ENCODE assay signal across 8 cellular contexts in the genomic region with DNA sequence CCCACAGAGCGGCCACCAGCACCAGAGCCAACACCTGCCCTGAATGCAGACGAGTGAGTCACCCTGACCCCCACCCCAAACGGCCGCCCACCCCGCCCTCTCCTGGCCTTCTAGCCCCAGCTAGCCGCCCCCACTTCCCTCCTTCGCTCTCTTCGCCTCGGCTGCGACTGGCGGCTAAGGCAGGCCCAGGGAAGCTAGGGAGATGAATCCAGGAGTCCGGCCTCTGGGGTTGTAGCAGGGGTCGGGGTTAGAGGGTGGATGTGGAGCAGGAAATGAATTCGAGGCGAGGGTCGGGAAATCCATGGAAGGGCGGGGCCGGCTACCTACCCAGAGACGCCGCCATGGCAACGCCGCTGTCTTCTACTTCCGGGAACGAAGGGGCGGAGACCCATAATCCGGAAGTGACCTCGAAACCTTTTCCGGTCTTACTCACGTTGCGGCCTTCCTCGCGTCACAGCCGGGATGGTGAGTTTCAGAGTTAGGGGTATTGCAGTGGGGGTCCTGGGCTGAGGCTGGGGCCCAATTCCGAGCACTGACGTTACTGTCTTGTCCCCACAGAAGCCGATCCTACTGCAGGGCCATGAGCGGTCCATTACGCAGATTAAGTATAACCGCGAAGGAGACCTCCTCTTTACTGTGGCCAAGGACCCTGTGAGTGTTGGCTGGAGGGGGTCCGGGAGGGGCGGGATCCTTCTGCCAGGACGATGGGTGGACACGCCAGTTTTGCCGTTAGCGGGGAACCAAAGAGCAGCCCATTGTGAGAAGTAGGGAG. TPM values are rescaled to one million over a fixed set of nuclear protein-coding genes. Genes with fewer than 3 reads are reported as not detected.
A peak's percentile ranks its signal among the peaks of the same experiment; 100 is the strongest.
DNase-seq lines count a peak whose midpoint lies in the region; ATAC-seq, FAIRE-seq and TF ChIP-seq lines count a peak whose summit lies in the region.

A gene (plus strand): TSS at position 428 of the 772 bp plus-strand sequence. CDS start 35 bp downstream, at position 463.
A gene (minus strand): TSS at position 374 of the 772 bp plus-strand sequence. CDS start 31 bp downstream, at position 343.

- CTCF ChIA-PET in activated CD4-positive, alpha-beta T cell treated with anti-CD3 and anti-CD28 coated beads for 36 hours (lab: Charles Lee) = interaction anchor here (1.1 to 2.8 kb wide), 2 partner anchors 25 to 180 kb away, joined by 3 to 18 read pairs; a partner anchor contains a TSS

- H3K27ac ChIP-seq in kidney (ENCODE audit: low read depth in 2 of 2, low read length in 2 of 2) = peak within 1 kb of the TSS; percentile 92 to 95

- H3K4me1 ChIP-seq in kidney (ENCODE audit: control insufficient read depth in 1 of 2, insufficient read depth in 1 of 2, low read depth in 1 of 2, low read length in 2 of 2) = peaks cover 22 to 28% of the 10 kb centered on the region in 2 donors

- H3K4me3 Mint-ChIP-seq in activated CD4-positive, alpha-beta T cell treated with anti-CD3 and anti-CD28 coated beads for 36 hours = peak within 1 kb of the TSS; percentile 96
- peak within 1 kb of the TSS; percentile 95 for H3K4me3 Mint-ChIP-seq in chondrocyte (ENCODE audit: unreplicated experiment)

- peak within 1 kb of the TSS; percentile 97 for H3K27ac Mint-ChIP-seq in activated CD4-positive, alpha-beta T cell treated with anti-CD3 and anti-CD28 coated beads for 36 hours
- peak within 1 kb of the TSS; percentile 95 for H3K27ac Mint-ChIP-seq in chondrocyte (ENCODE audit: unreplicated experiment)

- H3K36me3 ChIP-seq in kidney (ENCODE audit: control insufficient read depth in 1 of 2, insufficient read depth in 2 of 2, low read length in 2 of 2) = peaks cover 18% of the 10 kb centered on the region in 2 donors

- peaks cover 29% of the 10 kb centered on the region for H3K4me1 Mint-ChIP-seq in activated CD4-positive, alpha-beta T cell treated with anti-CD3 and anti-CD28 coated beads for 36 hours
- H3K4me1 Mint-ChIP-seq in chondrocyte (ENCODE audit: low read depth) = peaks cover 34% of the 10 kb centered on the region

- H3K9me3 Mint-ChIP-seq in activated CD4-positive, alpha-beta T cell treated with anti-CD3 and anti-CD28 coated beads for 36 hours (ENCODE audit: low read depth) = no peaks in the 10 kb centered on the region
- no peaks in the 10 kb centered on the region for H3K9me3 Mint-ChIP-seq in chondrocyte (ENCODE audit: low read depth)

- ATAC-seq in GM19035 (IDR thresholded peaks at IDR 0.05; ENCODE audit: unreplicated experiment) = peak; percentile 93
- ATAC-seq in HG03354 (IDR thresholded peaks at IDR 0.05; ENCODE audit: poor library complexity, severe bottlenecking, unreplicated experiment) = peak; percentile 96
- peak; percentile 95 for ATAC-seq in activated CD4-positive, alpha-beta T cell treated with anti-CD3 and anti-CD28 coated beads for 36 hours

- H3K9ac ChIP-seq in kidney (ENCODE audit: low read length in 2 of 2) = peak within 1 kb of the TSS; percentile 94 to 97

- H3K27me3 Mint-ChIP-seq in activated CD4-positive, alpha-beta T cell treated with anti-CD3 and anti-CD28 coated beads for 36 hours = no peaks in the 10 kb centered on the region
- H3K27me3 Mint-ChIP-seq in chondrocyte (ENCODE audit: low read depth) = no peaks in the 10 kb centered on the region

- H3K9me3 ChIP-seq in kidney (ENCODE audit: control insufficient read depth in 1 of 2, low read length in 2 of 2) = no peaks in the 10 kb centered on the region

- TF ChIP-seq CTCF in chondrocyte (IDR thresholded peaks at IDR 0.05) = no peak
- TF ChIP-seq CTCF in kidney (IDR thresholded peaks at IDR 0.05; ENCODE audit: borderline replicate concordance, extremely low read depth, insufficient read depth) = no peak

- H3K36me3 Mint-ChIP-seq in activated CD4-positive, alpha-beta T cell treated with anti-CD3 and anti-CD28 coated beads for 36 hours (ENCODE audit: low read depth) = peaks cover 22% of the 10 kb centered on the region
- peaks cover 13% of the 10 kb centered on the region for H3K36me3 Mint-ChIP-seq in chondrocyte (ENCODE audit: low read depth)

- peak; percentile 37 for FAIRE-seq in kidney (lab: Jason Lieb, UNC)

- DNase-seq in AG08396 (ENCODE audit: low spot score) (peak; percentile 92), NCI-H510A (lab: John Stamatoyannopoulos, UW) (peak; percentile 84), chondrocyte (ENCODE audit: low spot score) (no peak), kidney (peak; percentile 96)
- DNase-seq in activated CD4-positive, alpha-beta T cell treated with anti-CD3 and anti-CD28 coated beads for 36 hours = peak; percentile 95
- DNase-seq in stimulated activated CD4-positive, alpha-beta T cell treated with anti-CD3 and anti-CD28 coated beads, Interleukin-15, amount 100 ng/mL, for 24 hours = peak; percentile 94

- peak within 1 kb of the TSS; percentile 97 to 99 for H3K4me3 ChIP-seq in kidney (ENCODE audit: low read length in 2 of 2)

- intact Hi-C loops in activated CD4-positive, alpha-beta T cell treated with anti-CD3 and anti-CD28 coated beads for 36 hours (cut with DNase I, micrococcal nuclease) = loop anchor here (1.0 to 5.0 kb wide), 17 partner anchors 17 to 595 kb away; a partner anchor contains a TSS
- intact Hi-C loops in kidney (cut with DNase I) = no loop called here

- POLR2A ChIA-PET in activated CD4-positive, alpha-beta T cell treated with anti-CD3 and anti-CD28 coated beads for 36 hours (lab: Charles Lee) = interaction anchor here (0.5 to 1.7 kb wide), 5 partner anchors 18 to 164 kb away, joined by 3 to 4 read pairs (median 3); a partner anchor contains a TSS

RNA-seq across cellular contexts. Expression of the first gene that starts in this region (rescaled TPM):
- 100 to 1,000 TPM; 299 to 349 TPM for total RNA-seq in activated CD4-positive, alpha-beta T cell treated with anti-CD3 and anti-CD28 coated beads for 36 hours
- total RNA-seq in chondrocyte = 120 to 142 TPM (median 131 TPM) in 3 replicates
- total RNA-seq in kidney = 132 TPM
- polyA plus RNA-seq in kidney (ENCODE audit: insufficient read depth, low read depth, low replicate concordance) = 178 TPM

RNA-seq across cellular contexts. Expression of the second gene that starts in this region (rescaled TPM):
- total RNA-seq in activated CD4-positive, alpha-beta T cell treated with anti-CD3 and anti-CD28 coated beads for 36 hours = 1 to 10 TPM; 7.3 to 8.2 TPM
- total RNA-seq in chondrocyte (20.8 to 23.9 TPM (median 22.8 TPM) in 3 replicates), kidney (39.4 TPM)
- 20.5 TPM for polyA plus RNA-seq in kidney (ENCODE audit: insufficient read depth, low read depth, low replicate concordance)
